In the genomic region with DNA sequence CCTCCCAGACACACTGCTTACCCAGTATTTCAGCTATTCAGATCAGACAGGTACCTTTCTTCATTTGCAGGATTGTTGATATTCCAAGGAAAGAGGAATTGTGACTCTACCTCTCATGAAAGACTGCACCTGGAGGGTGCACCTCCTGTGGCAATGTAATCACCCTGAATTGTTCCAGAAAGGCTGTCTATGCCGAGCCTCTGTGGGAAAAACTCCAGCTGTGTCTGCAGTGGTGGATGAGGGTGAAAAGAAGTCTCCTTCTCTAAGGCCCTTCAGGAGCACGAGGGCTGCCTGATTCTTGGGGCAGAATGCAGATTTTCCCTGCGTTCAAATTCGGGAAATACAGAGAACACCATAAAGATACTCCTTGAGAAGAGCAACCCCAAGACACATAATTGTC, we compare ENCODE assay signal across 3 cellular contexts.
"Had no signal": no experiment of that assay in that cellular context is flagged by ENCODE, and none has a peak within 500 bp of the region (broad histone marks: within the 10 kb centered on the region; RNA-seq: fewer than 3 reads in every experiment).

No MANE protein-coding gene starts in this region.

- DNase-seq: GDM1, GF-D8 had no signal

- ATAC-seq: GM12878 had no signal

- H3K4me3 ChIP-seq: GM12878 had no signal
